1 cellular context compared by ENCODE assay signal in genomic region chr14:70357557-70357956, GRCh38.
TF ChIP-seq lines count a peak whose summit lies in the region.

No MANE protein-coding gene starts in this region.

TF ChIP-seq in GM23338, 12 proteins besides CTCF, POLR2A, EP300 and RAD21 (continued from another document):
- TF ChIP-seq, protein P1, sequence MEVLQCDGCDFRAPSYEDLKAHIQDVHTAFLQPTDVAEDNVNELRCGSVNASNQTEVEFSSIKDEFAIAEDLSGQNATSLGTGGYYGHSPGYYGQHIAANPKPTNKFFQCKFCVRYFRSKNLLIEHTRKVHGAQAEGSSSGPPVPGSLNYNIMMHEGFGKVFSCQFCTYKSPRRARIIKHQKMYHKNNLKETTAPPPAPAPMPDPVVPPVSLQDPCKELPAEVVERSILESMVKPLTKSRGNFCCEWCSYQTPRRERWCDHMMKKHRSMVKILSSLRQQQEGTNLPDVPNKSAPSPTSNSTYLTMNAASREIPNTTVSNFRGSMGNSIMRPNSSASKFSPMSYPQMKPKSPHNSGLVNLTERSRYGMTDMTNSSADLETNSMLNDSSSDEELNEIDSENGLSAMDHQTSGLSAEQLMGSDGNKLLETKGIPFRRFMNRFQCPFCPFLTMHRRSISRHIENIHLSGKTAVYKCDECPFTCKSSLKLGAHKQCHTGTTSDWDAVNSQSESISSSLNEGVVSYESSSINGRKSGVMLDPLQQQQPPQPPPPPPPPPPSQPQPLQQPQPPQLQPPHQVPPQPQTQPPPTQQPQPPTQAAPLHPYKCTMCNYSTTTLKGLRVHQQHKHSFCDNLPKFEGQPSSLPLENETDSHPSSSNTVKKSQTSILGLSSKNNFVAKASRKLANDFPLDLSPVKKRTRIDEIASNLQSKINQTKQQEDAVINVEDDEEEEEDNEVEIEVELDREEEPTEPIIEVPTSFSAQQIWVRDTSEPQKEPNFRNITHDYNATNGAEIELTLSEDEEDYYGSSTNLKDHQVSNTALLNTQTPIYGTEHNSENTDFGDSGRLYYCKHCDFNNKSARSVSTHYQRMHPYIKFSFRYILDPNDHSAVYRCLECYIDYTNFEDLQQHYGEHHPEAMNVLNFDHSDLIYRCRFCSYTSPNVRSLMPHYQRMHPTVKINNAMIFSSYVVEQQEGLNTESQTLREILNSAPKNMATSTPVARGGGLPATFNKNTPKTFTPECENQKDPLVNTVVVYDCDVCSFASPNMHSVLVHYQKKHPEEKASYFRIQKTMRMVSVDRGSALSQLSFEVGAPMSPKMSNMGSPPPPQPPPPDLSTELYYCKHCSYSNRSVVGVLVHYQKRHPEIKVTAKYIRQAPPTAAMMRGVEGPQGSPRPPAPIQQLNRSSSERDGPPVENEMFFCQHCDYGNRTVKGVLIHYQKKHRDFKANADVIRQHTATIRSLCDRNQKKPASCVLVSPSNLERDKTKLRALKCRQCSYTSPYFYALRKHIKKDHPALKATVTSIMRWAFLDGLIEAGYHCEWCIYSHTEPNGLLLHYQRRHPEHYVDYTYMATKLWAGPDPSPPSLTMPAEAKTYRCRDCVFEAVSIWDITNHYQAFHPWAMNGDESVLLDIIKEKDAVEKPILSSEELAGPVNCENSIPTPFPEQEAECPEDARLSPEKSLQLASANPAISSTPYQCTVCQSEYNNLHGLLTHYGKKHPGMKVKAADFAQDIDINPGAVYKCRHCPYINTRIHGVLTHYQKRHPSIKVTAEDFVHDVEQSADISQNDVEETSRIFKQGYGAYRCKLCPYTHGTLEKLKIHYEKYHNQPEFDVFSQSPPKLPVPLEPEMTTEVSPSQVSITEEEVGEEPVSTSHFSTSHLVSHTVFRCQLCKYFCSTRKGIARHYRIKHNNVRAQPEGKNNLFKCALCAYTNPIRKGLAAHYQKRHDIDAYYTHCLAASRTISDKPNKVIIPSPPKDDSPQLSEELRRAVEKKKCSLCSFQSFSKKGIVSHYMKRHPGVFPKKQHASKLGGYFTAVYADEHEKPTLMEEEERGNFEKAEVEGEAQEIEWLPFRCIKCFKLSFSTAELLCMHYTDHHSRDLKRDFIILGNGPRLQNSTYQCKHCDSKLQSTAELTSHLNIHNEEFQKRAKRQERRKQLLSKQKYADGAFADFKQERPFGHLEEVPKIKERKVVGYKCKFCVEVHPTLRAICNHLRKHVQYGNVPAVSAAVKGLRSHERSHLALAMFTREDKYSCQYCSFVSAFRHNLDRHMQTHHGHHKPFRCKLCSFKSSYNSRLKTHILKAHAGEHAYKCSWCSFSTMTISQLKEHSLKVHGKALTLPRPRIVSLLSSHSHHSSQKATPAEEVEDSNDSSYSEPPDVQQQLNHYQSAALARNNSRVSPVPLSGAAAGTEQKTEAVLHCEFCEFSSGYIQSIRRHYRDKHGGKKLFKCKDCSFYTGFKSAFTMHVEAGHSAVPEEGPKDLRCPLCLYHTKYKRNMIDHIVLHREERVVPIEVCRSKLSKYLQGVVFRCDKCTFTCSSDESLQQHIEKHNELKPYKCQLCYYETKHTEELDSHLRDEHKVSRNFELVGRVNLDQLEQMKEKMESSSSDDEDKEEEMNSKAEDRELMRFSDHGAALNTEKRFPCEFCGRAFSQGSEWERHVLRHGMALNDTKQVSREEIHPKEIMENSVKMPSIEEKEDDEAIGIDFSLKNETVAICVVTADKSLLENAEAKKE (CRISPR knock-in tag; IDR thresholded peaks at IDR 0.05): no peak
- TF ChIP-seq ETS1 (IDR thresholded peaks at IDR 0.05): no peak
- no peak for TF ChIP-seq ZNF331 (CRISPR knock-in tag; IDR thresholded peaks at IDR 0.05; ENCODE audit: low read depth)
- TF ChIP-seq, protein P2, sequence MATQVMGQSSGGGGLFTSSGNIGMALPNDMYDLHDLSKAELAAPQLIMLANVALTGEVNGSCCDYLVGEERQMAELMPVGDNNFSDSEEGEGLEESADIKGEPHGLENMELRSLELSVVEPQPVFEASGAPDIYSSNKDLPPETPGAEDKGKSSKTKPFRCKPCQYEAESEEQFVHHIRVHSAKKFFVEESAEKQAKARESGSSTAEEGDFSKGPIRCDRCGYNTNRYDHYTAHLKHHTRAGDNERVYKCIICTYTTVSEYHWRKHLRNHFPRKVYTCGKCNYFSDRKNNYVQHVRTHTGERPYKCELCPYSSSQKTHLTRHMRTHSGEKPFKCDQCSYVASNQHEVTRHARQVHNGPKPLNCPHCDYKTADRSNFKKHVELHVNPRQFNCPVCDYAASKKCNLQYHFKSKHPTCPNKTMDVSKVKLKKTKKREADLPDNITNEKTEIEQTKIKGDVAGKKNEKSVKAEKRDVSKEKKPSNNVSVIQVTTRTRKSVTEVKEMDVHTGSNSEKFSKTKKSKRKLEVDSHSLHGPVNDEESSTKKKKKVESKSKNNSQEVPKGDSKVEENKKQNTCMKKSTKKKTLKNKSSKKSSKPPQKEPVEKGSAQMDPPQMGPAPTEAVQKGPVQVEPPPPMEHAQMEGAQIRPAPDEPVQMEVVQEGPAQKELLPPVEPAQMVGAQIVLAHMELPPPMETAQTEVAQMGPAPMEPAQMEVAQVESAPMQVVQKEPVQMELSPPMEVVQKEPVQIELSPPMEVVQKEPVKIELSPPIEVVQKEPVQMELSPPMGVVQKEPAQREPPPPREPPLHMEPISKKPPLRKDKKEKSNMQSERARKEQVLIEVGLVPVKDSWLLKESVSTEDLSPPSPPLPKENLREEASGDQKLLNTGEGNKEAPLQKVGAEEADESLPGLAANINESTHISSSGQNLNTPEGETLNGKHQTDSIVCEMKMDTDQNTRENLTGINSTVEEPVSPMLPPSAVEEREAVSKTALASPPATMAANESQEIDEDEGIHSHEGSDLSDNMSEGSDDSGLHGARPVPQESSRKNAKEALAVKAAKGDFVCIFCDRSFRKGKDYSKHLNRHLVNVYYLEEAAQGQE (IDR thresholded peaks at IDR 0.05; ENCODE audit: unreplicated experiment): no peak
- TF ChIP-seq STAT1 (IDR thresholded peaks at IDR 0.05; ENCODE audit: unreplicated experiment): no peak
- TF ChIP-seq ZNF114 (CRISPR knock-in tag; IDR thresholded peaks at IDR 0.05): no peak
TF ChIP-seq in GM23338: peak in this region for 0.
